7 cellular contexts compared by ENCODE assay signal in genomic region chr19:41548954-41549688, GRCh38. TPM values are rescaled to one million over a fixed set of nuclear protein-coding genes. Genes with fewer than 3 reads are reported as not detected.
DNase-seq lines count a peak whose midpoint lies in the region; ATAC-seq and TF ChIP-seq lines count a peak whose summit lies in the region.

No MANE protein-coding gene starts in this region.

- H3K4me3 ChIP-seq in mononuclear cell (ENCODE audit: low read length) = peak overlapping the region; percentile 93
- H3K4me3 ChIP-seq in upper lobe of right lung = peak overlapping the region; percentile 44
- no peak overlapping the region for H3K4me3 ChIP-seq in BE2C (ENCODE audit: low read depth, low read length)

- intact Hi-C loops in upper lobe of right lung (cut with DNase I) = no loop called here

- ATAC-seq in GM21528 (IDR thresholded peaks at IDR 0.05; ENCODE audit: low FRiP score, unreplicated experiment) = peak; percentile 58
- peak; percentile 83 for ATAC-seq in upper lobe of right lung
- ATAC-seq in GM19397 (IDR thresholded peaks at IDR 0.05; ENCODE audit: unreplicated experiment) = no peak

- DNase-seq in OCI-M2 (lab: John Stamatoyannopoulos, UW; ENCODE audit: unreplicated experiment) (peak; percentile 66), upper lobe of right lung (no peak), BE2C (no peak)
- peak; percentile 75 for DNase-seq in activated naive CD4-positive, alpha-beta T cell treated with anti-CD3 and anti-CD28 coated beads, Interleukin-2, amount 50 U/mL, for 16 hours

- H3K27ac ChIP-seq in upper lobe of right lung = peak overlapping the region; percentile 72

- H3K4me1 ChIP-seq in mononuclear cell (ENCODE audit: insufficient read depth, low read length) = peaks cover 86% of the 10 kb centered on the region
- H3K4me1 ChIP-seq in upper lobe of right lung = peaks cover 28% of the 10 kb centered on the region
- no peaks in the 10 kb centered on the region for H3K4me1 ChIP-seq in BE2C

- TF ChIP-seq CTCF in upper lobe of right lung (IDR thresholded peaks at IDR 0.05) (no peak), BE2C (IDR thresholded peaks at IDR 0.05; ENCODE audit: low read depth, low read length) (no peak)

- H3K27me3 ChIP-seq in mononuclear cell (ENCODE audit: insufficient read depth, low read length) (no peaks in the 10 kb centered on the region), upper lobe of right lung (peaks cover 3% of the 10 kb centered on the region), BE2C (peaks cover 96% of the 10 kb centered on the region)

- no peaks in the 10 kb centered on the region for H3K9me3 ChIP-seq in mononuclear cell (ENCODE audit: low read depth, low read length)
- H3K9me3 ChIP-seq in upper lobe of right lung = no peaks in the 10 kb centered on the region
- H3K9me3 ChIP-seq in BE2C = no peaks in the 10 kb centered on the region; the same call in 1 of the 2 replicates

- H3K36me3 ChIP-seq in upper lobe of right lung (no peaks in the 10 kb centered on the region), BE2C (no peaks in the 10 kb centered on the region)

RNA-seq across cellular contexts. Expression of gene CEACAM21, which starts 26.8 kb away (rescaled TPM):
- 3.9 TPM for total RNA-seq in mononuclear cell
- 16.3 TPM for total RNA-seq in upper lobe of right lung
- 2.0 TPM for polyA plus RNA-seq in BE2C (2012; ENCODE audit: insufficient read depth, insufficient read length, low read depth)

Comparison
In these comparisons a context has a peak if more than half of its experiments do, and no peak if none do; other contexts are left out.
1. DNase-seq: peak in OCI-M2 (single experiment) and activated naive CD4-positive, alpha-beta T cell treated with anti-CD3 and anti-CD28 coated beads, Interleukin-2, amount 50 U/mL, for 16 hours (single experiment); none in upper lobe of right lung (single experiment) and BE2C (single experiment).